ENCODE assay signal across 23 cellular contexts in genomic region chr4:1075266-1075665, GRCh38.
"Had no signal": no experiment of that assay in that cellular context is flagged by ENCODE, and none has a peak within 500 bp of the region (broad histone marks: within the 10 kb centered on the region; RNA-seq: fewer than 3 reads in every experiment).

No MANE protein-coding gene starts in this region.

- H3K4me3 ChIP-seq: dorsolateral prefrontal cortex, gastrocnemius medialis, left lung, mucosa of descending colon, pancreas, prostate gland, right atrium auricular region, spleen, testis, tibial artery had no signal

- H3K36me3 ChIP-seq: gastrocnemius medialis, left lung, neutrophil, pancreas, prostate gland, right atrium auricular region, spleen, tibial artery had no signal

- H3K4me1 ChIP-seq: gastrocnemius medialis, left lung, prostate gland, right atrium auricular region, testis had no signal

- H3K27me3 ChIP-seq: pancreas, right atrium auricular region, testis had no signal

- DNase-seq: dorsolateral prefrontal cortex; effector CD4-positive, alpha-beta T cell; endodermal cell; foreskin fibroblast; gastrocnemius medialis; head of caudate nucleus; kidney; left cardiac atrium; left lung; mesenchymal stem cell; mucosa of descending colon; naive B cell; spleen; stimulated activated CD4-positive, alpha-beta T cell treated with anti-CD3 and anti-CD28 coated beads, Interleukin-4, amount 100 ng/mL, for 4 hours; stimulated activated naive CD8-positive, alpha-beta T cell treated with anti-CD3 and anti-CD28 coated beads, Interleukin-15, Interleukin-2, amounts not matched to agents 100 U/mL and 50 U/mL, for 24 hours; substantia nigra; testis had no signal

- H3K27ac ChIP-seq: dorsolateral prefrontal cortex, epithelial cell of prostate, gastrocnemius medialis, left lung, neutrophil, pancreas, prostate gland, right atrium auricular region, spleen, testis, tibial artery had no signal

- H3K9me3 ChIP-seq: gastrocnemius medialis, left lung, mucosa of descending colon, neutrophil, pancreas, prostate gland, right atrium auricular region, spleen, testis, tibial artery had no signal
